ENCODE assay signal across 23 cellular contexts in genomic region chr13:60454425-60454824, GRCh38.
"Had no signal": no experiment of that assay in that cellular context is flagged by ENCODE, and none has a peak within 500 bp of the region (broad histone marks: within the 10 kb centered on the region; RNA-seq: fewer than 3 reads in every experiment).

No MANE protein-coding gene starts in this region.

- H3K9me3 Mint-ChIP-seq: immature natural killer cell had no signal

- H3K4me1 Mint-ChIP-seq: immature natural killer cell, mesothelial cell of epicardium had no signal

- H3K4me1 ChIP-seq: esophagus muscularis mucosa, foreskin keratinocyte, gastroesophageal sphincter, heart left ventricle, left lung, lower lobe of right lung had no signal

- FAIRE-seq: endothelial cell of umbilical vein had no signal

- H3K27ac Mint-ChIP-seq: immature natural killer cell, mesothelial cell of epicardium had no signal

- ATAC-seq: foreskin keratinocyte, gastroesophageal sphincter, heart left ventricle, left colon, left lung, left ventricle myocardium superior, lower lobe of right lung, mucosa of descending colon had no signal

- H3K4me3 ChIP-seq: coronary artery, dorsolateral prefrontal cortex, esophagus muscularis mucosa, gastroesophageal sphincter, heart left ventricle, hepatocyte, left lung, lower lobe of right lung, mucosa of descending colon had no signal

- H3K27ac ChIP-seq: coronary artery, dorsolateral prefrontal cortex, esophagus muscularis mucosa, foreskin keratinocyte, gastroesophageal sphincter, heart left ventricle, hepatocyte, left lung, lower lobe of right lung had no signal

- H3K79me2 ChIP-seq: hepatocyte had no signal

- H2AFZ ChIP-seq: hepatocyte had no signal

- H3K4me3 Mint-ChIP-seq: immature natural killer cell, mesothelial cell of epicardium had no signal

- H3K36me3 ChIP-seq: left lung, lower lobe of right lung had no signal

- H3K4me2 ChIP-seq: hepatocyte had no signal

- H3K9me3 ChIP-seq: esophagus muscularis mucosa, gastroesophageal sphincter, heart left ventricle, left lung, lower lobe of right lung, mucosa of descending colon had no signal

- DNase-seq: dermis blood vessel endothelial cell; dorsolateral prefrontal cortex; effector CD4-positive, alpha-beta T cell; effector memory CD4-positive, alpha-beta T cell; foreskin keratinocyte; heart left ventricle; hypothalamus; immature natural killer cell; islet precursor cell; kidney; kidney glomerular epithelial cell; left colon; left ventricle myocardium superior; lower lobe of right lung; mesenchymal stem cell; mucosa of descending colon had no signal

- H3K27me3 ChIP-seq: dorsolateral prefrontal cortex, esophagus muscularis mucosa, foreskin keratinocyte, gastroesophageal sphincter, heart left ventricle, hepatocyte, left lung had no signal
